ENCODE assay signal across 17 cellular contexts in the genomic region with DNA sequence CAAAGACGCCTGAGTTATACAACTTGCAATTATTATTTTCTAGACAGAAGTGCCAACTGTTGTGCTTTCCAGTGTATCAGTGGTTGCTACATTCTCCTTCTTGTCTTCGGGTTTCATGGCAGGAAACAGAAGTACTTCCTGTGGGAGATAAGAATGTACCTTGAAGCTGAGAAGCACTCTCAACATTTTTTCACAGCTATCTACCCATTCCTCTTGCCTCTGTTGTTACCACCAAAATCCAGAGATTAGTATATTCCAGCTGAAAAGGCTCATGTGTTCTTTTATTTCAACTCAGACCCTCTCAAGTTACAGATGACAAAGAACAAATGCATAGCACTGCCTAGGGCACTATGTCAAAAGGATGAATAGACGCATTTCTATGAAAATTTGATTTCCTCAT. TPM values are rescaled to one million over a fixed set of nuclear protein-coding genes. Genes with fewer than 3 reads are reported as not detected.
DNase-seq lines count a peak whose midpoint lies in the region; ATAC-seq and TF ChIP-seq lines count a peak whose summit lies in the region.
"Had no signal": no experiment of that assay in that cellular context is flagged by ENCODE, and none has a peak within 500 bp of the region (broad histone marks: within the 10 kb centered on the region; RNA-seq: fewer than 3 reads in every experiment).

No MANE protein-coding gene starts in this region.

- H3K36me3 Mint-ChIP-seq in MCF 10A (ENCODE audit: insufficient read depth, unreplicated experiment), result peaks cover 70% of the 10 kb centered on the region
- H3K36me3 Mint-ChIP-seq in activated CD8-positive, alpha-beta T cell treated with anti-CD3 and anti-CD28 coated beads for 36 hours (ENCODE audit: low read depth), result peaks cover 71% of the 10 kb centered on the region

- H3K4me1 ChIP-seq in breast epithelium, result no peaks in the 10 kb centered on the region
- H3K4me1 ChIP-seq: vagina had no signal

- no peak for ATAC-seq in activated CD8-positive, alpha-beta T cell treated with anti-CD3 and anti-CD28 coated beads for 36 hours
- no peak for ATAC-seq in GM21576 (IDR thresholded peaks at IDR 0.05; ENCODE audit: unreplicated experiment)
- ATAC-seq in GM19328 (IDR thresholded peaks at IDR 0.05; ENCODE audit: unreplicated experiment), result no peak

- no peak for TF ChIP-seq POLR2A in breast epithelium (IDR thresholded peaks at IDR 0.05)

- CTCF ChIA-PET in MCF 10A (lab: Yijun Ruan, JAX), result no interaction called here
- CTCF ChIA-PET in activated CD8-positive, alpha-beta T cell treated with anti-CD3 and anti-CD28 coated beads for 36 hours (lab: Charles Lee), result interaction anchor here (0.6 kb wide), 1 partner anchor 9 kb away, joined by 3 read pairs; no protein-coding TSS in a partner anchor

- H3K27ac Mint-ChIP-seq in MCF 10A (ENCODE audit: low read depth, unreplicated experiment), result no peak overlapping the region
- peak overlapping the region; percentile 82 for H3K27ac Mint-ChIP-seq in activated CD8-positive, alpha-beta T cell treated with anti-CD3 and anti-CD28 coated beads for 36 hours

- intact Hi-C loops in MCF 10A (cut with micrococcal nuclease), result loop anchor here (10.0 kb wide), 1 partner anchor 423 kb away; the partner anchor contains the start of gene CTRB2
- intact Hi-C loops in breast epithelium (cut with DNase I; ENCODE audit: low total_unique reads), result no loop called here
- intact Hi-C loops in activated CD8-positive, alpha-beta T cell treated with anti-CD3 and anti-CD28 coated beads for 36 hours (cut with micrococcal nuclease), result loop anchor here (10.0 kb wide), 1 partner anchor 163 kb away; the partner anchor contains the start of gene TMEM170A

- H3K27ac ChIP-seq in breast epithelium, result no peak overlapping the region
- H3K27ac ChIP-seq: vagina had no signal

- H3K4me3 ChIP-seq in breast epithelium, result no peak overlapping the region
- H3K4me3 ChIP-seq in fibroblast of the aortic adventitia (ENCODE audit: low read depth, low read length), result no peak overlapping the region
- H3K4me3 ChIP-seq: vagina had no signal

- TSS peak; percentile 4 for BruUV-seq in MCF 10A (replicated peaks; lab: Mats Ljungman, UMichigan)

- no peaks in the 10 kb centered on the region for H3K9me3 ChIP-seq in breast epithelium
- H3K9me3 ChIP-seq: vagina had no signal

- DNase-seq in MCF 10A (ENCODE audit: unreplicated experiment), result no peak
- DNase-seq in breast epithelium (ENCODE audit: low spot score in 2 of 2), result no peak
- DNase-seq in activated CD8-positive, alpha-beta T cell treated with anti-CD3 and anti-CD28 coated beads for 36 hours, result no peak
- DNase-seq in fibroblast of the aortic adventitia (ENCODE audit: low read depth), result peak; percentile 29
- no peak for DNase-seq in HuH-7 (ENCODE audit: low spot score)
- DNase-seq in NCI-H2227 (lab: John Stamatoyannopoulos, UW; ENCODE audit: unreplicated experiment), result no peak
- DNase-seq: hippocampal formation, MV-4-11, NCI-H2227 treated with DMSO at 0.1 percent for 48 hours, occipital lobe had no signal

- no peak overlapping the region for H3K4me3 Mint-ChIP-seq in MCF 10A (ENCODE audit: unreplicated experiment)
- no peak overlapping the region for H3K4me3 Mint-ChIP-seq in activated CD8-positive, alpha-beta T cell treated with anti-CD3 and anti-CD28 coated beads for 36 hours

- no peaks in the 10 kb centered on the region for H3K27me3 Mint-ChIP-seq in MCF 10A (ENCODE audit: insufficient read depth, unreplicated experiment)
- no peaks in the 10 kb centered on the region for H3K27me3 Mint-ChIP-seq in activated CD8-positive, alpha-beta T cell treated with anti-CD3 and anti-CD28 coated beads for 36 hours

- H3K4me1 Mint-ChIP-seq in MCF 10A (ENCODE audit: insufficient read depth, unreplicated experiment), result peaks cover 14% of the 10 kb centered on the region
- peaks cover 24% of the 10 kb centered on the region for H3K4me1 Mint-ChIP-seq in activated CD8-positive, alpha-beta T cell treated with anti-CD3 and anti-CD28 coated beads for 36 hours (ENCODE audit: low read depth)

- TF ChIP-seq CTCF in MCF 10A (IDR thresholded peaks at IDR 0.05; ENCODE audit: unreplicated experiment), result no peak
- TF ChIP-seq CTCF in breast epithelium (IDR thresholded peaks at IDR 0.05), result no peak
- no peak for TF ChIP-seq CTCF in activated CD8-positive, alpha-beta T cell treated with anti-CD3 and anti-CD28 coated beads for 36 hours (IDR thresholded peaks at IDR 0.05)
- no peak for TF ChIP-seq CTCF in fibroblast of the aortic adventitia (IDR thresholded peaks at IDR 0.05; ENCODE audit: insufficient read depth, low read length)

- H3K27me3 ChIP-seq in breast epithelium, result no peaks in the 10 kb centered on the region
- H3K27me3 ChIP-seq: vagina had no signal

- POLR2A ChIA-PET in MCF 10A (lab: Yijun Ruan, JAX), result interaction anchor here (0.7 kb wide), 1 partner anchor 21 kb away, joined by 5 read pairs; no protein-coding TSS in a partner anchor
- POLR2A ChIA-PET in activated CD8-positive, alpha-beta T cell treated with anti-CD3 and anti-CD28 coated beads for 36 hours (lab: Charles Lee), result interaction anchor here (3.2 to 9.2 kb wide), 2 partner anchors 15 to 20 kb away, joined by 14 to 67 read pairs; partner anchors contain the start of genes KARS1 and TERF2IP

- no peaks in the 10 kb centered on the region for H3K9me3 Mint-ChIP-seq in MCF 10A (ENCODE audit: unreplicated experiment)
- no peaks in the 10 kb centered on the region for H3K9me3 Mint-ChIP-seq in activated CD8-positive, alpha-beta T cell treated with anti-CD3 and anti-CD28 coated beads for 36 hours

- H3K36me3 ChIP-seq in breast epithelium, result peaks cover 21% of the 10 kb centered on the region

RNA-seq across cellular contexts. Expression of gene ADAT1, which starts 4.8 kb away (rescaled TPM):
- 48.7 and 60.2 TPM in 2 replicates for total RNA-seq in MCF 10A (2022)
- total RNA-seq in breast epithelium, result 10 to 100 TPM; 30.1 to 74.9 (median 62.3) TPM
- total RNA-seq in activated CD8-positive, alpha-beta T cell treated with anti-CD3 and anti-CD28 coated beads for 36 hours, result 10 to 100 TPM; 41.7 to 43.6 TPM
- 32.9 and 65.1 TPM in 2 replicates for total RNA-seq in fibroblast of the aortic adventitia (ENCODE audit: low replicate concordance)

RNA-seq across cellular contexts. Expression of gene KARS1, which starts 19.6 kb away (rescaled TPM):
- 213 and 219 TPM in 2 replicates for total RNA-seq in MCF 10A (2022)
- total RNA-seq in breast epithelium, result 100 to 1,000 TPM; 107 to 135 (median 114) TPM
- 100 to 1,000 TPM; 320 to 335 TPM for total RNA-seq in activated CD8-positive, alpha-beta T cell treated with anti-CD3 and anti-CD28 coated beads for 36 hours
- total RNA-seq in fibroblast of the aortic adventitia (ENCODE audit: low replicate concordance), result 75.6 and 144 TPM in 2 replicates

RNA-seq across cellular contexts. Expression of gene TERF2IP, which starts 19.7 kb away (rescaled TPM):
- total RNA-seq in MCF 10A (2022), result 73.9 and 80.0 TPM in 2 replicates
- total RNA-seq in breast epithelium, result 10 to 100 TPM; 68.2 to 79.0 (median 76.0) TPM
- 10 to 100 TPM; 66.3 to 68.1 TPM for total RNA-seq in activated CD8-positive, alpha-beta T cell treated with anti-CD3 and anti-CD28 coated beads for 36 hours
- 42.5 and 78.1 TPM in 2 replicates for total RNA-seq in fibroblast of the aortic adventitia (ENCODE audit: low replicate concordance)

RNA-seq across cellular contexts. Expression of gene CPHXL2, which starts 49.0 kb away (rescaled TPM):
- total RNA-seq in MCF 10A (2022) (not detected in 2 replicates), breast epithelium (not detected), fibroblast of the aortic adventitia (ENCODE audit: low replicate concordance) (not detected in 2 replicates)
- total RNA-seq in activated CD8-positive, alpha-beta T cell treated with anti-CD3 and anti-CD28 coated beads for 36 hours, result not detected
- total RNA-seq: Daoy, H4, liver, occipital lobe, OCI-LY7, vagina had no signal
